18 cellular contexts compared by ENCODE assay signal in the genomic region with DNA sequence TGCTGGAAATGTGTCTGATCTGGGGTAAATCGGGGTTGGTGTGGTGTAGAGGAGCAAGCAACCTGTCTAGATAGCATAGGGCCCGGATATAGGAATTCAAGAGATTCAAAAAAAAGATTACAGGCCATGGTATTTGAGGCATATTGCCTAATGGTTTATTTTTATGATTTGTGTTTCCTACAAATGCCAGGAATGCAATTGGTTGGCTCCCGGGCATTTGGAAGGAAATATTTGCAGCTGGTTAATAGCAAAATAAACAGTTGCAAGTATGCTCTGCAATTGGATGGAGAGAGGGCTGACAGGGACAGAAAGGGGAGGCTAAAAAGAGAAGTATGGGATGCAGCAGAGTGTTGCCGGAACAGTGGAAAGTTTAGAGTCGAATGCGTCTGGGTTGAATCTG.
DNase-seq lines count a peak whose midpoint lies in the region; ATAC-seq, FAIRE-seq and TF ChIP-seq lines count a peak whose summit lies in the region.
"Had no signal": no experiment of that assay in that cellular context is flagged by ENCODE, and none has a peak within 500 bp of the region (broad histone marks: within the 10 kb centered on the region; RNA-seq: fewer than 3 reads in every experiment).

No MANE protein-coding gene starts in this region.

- WGBS in tibial nerve, 2 donors: 68 to 77% methylated on average over 6 of the region's 6 CpGs

- no peak for TF ChIP-seq EP300 in tibial nerve (IDR thresholded peaks at IDR 0.05)

- no peak for ATAC-seq in gastrocnemius medialis
- no peak for ATAC-seq in GM21529 (IDR thresholded peaks at IDR 0.05; ENCODE audit: unreplicated experiment)
- ATAC-seq: HepG2, left ventricle myocardium superior had no signal

- H3K9me1 ChIP-seq in endothelial cell of umbilical vein (replicated peaks; ENCODE audit: control insufficient read depth, extremely low read depth, insufficient read depth, low read length): no peaks in the 10 kb centered on the region

- H3K79me2 ChIP-seq in endothelial cell of umbilical vein (ENCODE audit: control insufficient read depth, insufficient read depth, low read length) (no peaks in the 10 kb centered on the region), osteoblast (ENCODE audit: insufficient read depth, low read length) (no peaks in the 10 kb centered on the region)

- H3K27ac ChIP-seq in endothelial cell of umbilical vein (ENCODE audit: insufficient read depth, low read depth, low read length): no peak overlapping the region
- H3K27ac ChIP-seq in osteoblast (ENCODE audit: low read depth, low read length): no peak overlapping the region
- H3K27ac ChIP-seq in gastrocnemius medialis: no peak overlapping the region
- no peak overlapping the region for H3K27ac ChIP-seq in tibial nerve
- H3K27ac ChIP-seq: C4-2B had no signal

- H3K4me3 ChIP-seq in endothelial cell of umbilical vein (replicated peaks in 1 of 3; ENCODE audit: insufficient read depth in 1 of 3, low read depth in 1 of 3, low read length in 3 of 3) (no peak overlapping the region), osteoblast (ENCODE audit: insufficient read depth, low read length) (no peak overlapping the region), gastrocnemius medialis (no peak overlapping the region), tibial nerve (no peak overlapping the region)

- in situ Hi-C loops in gastrocnemius medialis (cut with MboI; ENCODE audit: low sequenced_read_pairs in 4 of 4): no loop called here

- TF ChIP-seq POLR2A in endothelial cell of umbilical vein (IDR thresholded peaks at IDR 0.05; ENCODE audit: low read depth, low read length) (no peak), gastrocnemius medialis (IDR thresholded peaks at IDR 0.05) (no peak), tibial nerve (IDR thresholded peaks at IDR 0.05) (no peak)

- H3K4me2 ChIP-seq in endothelial cell of umbilical vein (ENCODE audit: insufficient read depth, low read length) (no peak overlapping the region), osteoblast (ENCODE audit: insufficient read depth, low read length) (no peak overlapping the region)

- H3K9me3 ChIP-seq in endothelial cell of umbilical vein (replicated peaks; ENCODE audit: control insufficient read depth, insufficient read depth, low read length) (no peaks in the 10 kb centered on the region), osteoblast (ENCODE audit: low read depth, low read length) (no peaks in the 10 kb centered on the region), gastrocnemius medialis (no peaks in the 10 kb centered on the region), tibial nerve (no peaks in the 10 kb centered on the region)

- intact Hi-C loops in endothelial cell of umbilical vein (cut with micrococcal nuclease) (no loop called here), gastrocnemius medialis (cut with DNase I; ENCODE audit: low total_unique reads) (no loop called here)

- H4K20me1 ChIP-seq in endothelial cell of umbilical vein (replicated peaks; ENCODE audit: control insufficient read depth, extremely low read depth, insufficient read depth, low read length) (no peaks in the 10 kb centered on the region), osteoblast (ENCODE audit: insufficient read depth, low read length) (no peaks in the 10 kb centered on the region)

- no TSS peak for BruUV-seq in endothelial cell of umbilical vein (replicated peaks; lab: Mats Ljungman, UMichigan)

- FAIRE-seq in endothelial cell of umbilical vein (lab: Jason Lieb, UNC): no peak
- FAIRE-seq: GM18507, HepG2, small intestine had no signal

- no peak overlapping the region for H3K9ac ChIP-seq in endothelial cell of umbilical vein (replicated peaks; ENCODE audit: extremely low read depth, insufficient read depth, low read length)

- peak; percentile 57 for DNase-seq in AG20443 (ENCODE audit: low spot score)
- peak; percentile 55 for DNase-seq in LHCN-M2 (ENCODE audit: low read depth)
- DNase-seq in endothelial cell of umbilical vein (ENCODE audit: low read depth, low spot score): peak; percentile 30
- DNase-seq in osteoblast (ENCODE audit: insufficient read length, low spot score, missing footprints): peak; percentile 8
- no peak for DNase-seq in gastrocnemius medialis
- DNase-seq in NCI-H526 (lab: John Stamatoyannopoulos, UW): no peak
- no peak for DNase-seq in tibial nerve (ENCODE audit: low spot score in 2 of 2)
- DNase-seq: amygdala, DMS153, left ventricle myocardium superior, naive B cell, NCI-H1930, small intestine, T1000 had no signal

- H2AFZ ChIP-seq in endothelial cell of umbilical vein (ENCODE audit: low read depth, low read length): no peak overlapping the region
- H2AFZ ChIP-seq in osteoblast (ENCODE audit: low read length): no peak overlapping the region

- H3K4me1 ChIP-seq in endothelial cell of umbilical vein (ENCODE audit: control insufficient read depth, extremely low read depth, insufficient read depth, low read length) (peaks cover 10% of the 10 kb centered on the region), osteoblast (ENCODE audit: insufficient read depth, low read length) (peaks cover 9% of the 10 kb centered on the region), gastrocnemius medialis (peaks cover 9 to 13% of the 10 kb centered on the region in 2 donors), tibial nerve (peaks cover 0 to 3% (median 0%) of the 10 kb centered on the region in 4 donors)

- H3K36me3 ChIP-seq in endothelial cell of umbilical vein (ENCODE audit: control insufficient read depth in 2 of 2, extremely low read depth in 1 of 2, insufficient read depth in 2 of 2, low read length in 2 of 2) (no peaks in the 10 kb centered on the region), osteoblast (ENCODE audit: insufficient read depth, low read length) (no peaks in the 10 kb centered on the region), gastrocnemius medialis (no peaks in the 10 kb centered on the region), tibial nerve (no peaks in the 10 kb centered on the region)

- dilution Hi-C loops in endothelial cell of umbilical vein (cut with MboI; ENCODE audit: extremely low pct_ligation_motif_present, low sequenced_read_pairs): no loop called here

- CTCF ChIA-PET in endothelial cell of umbilical vein (lab: Charles Lee): interaction anchor here (0.9 to 1.7 kb wide), 2 partner anchors 10 to 61 kb away, joined by 3 to 5 read pairs; no protein-coding TSS in a partner anchor

- TF ChIP-seq CTCF in endothelial cell of umbilical vein (IDR thresholded peaks at IDR 0.05; ENCODE audit: extremely low read depth in 1 of 2, insufficient read depth in 1 of 2, low read depth in 1 of 2, low read length in 2 of 2): no peak
- TF ChIP-seq CTCF in osteoblast (IDR thresholded peaks at IDR 0.05; ENCODE audit: extremely low read depth, low read depth, low read length): no peak
- no peak for TF ChIP-seq CTCF in gastrocnemius medialis (IDR thresholded peaks at IDR 0.05 in 4 of 5, conservative IDR thresholded peaks at IDR 0.05 in 1 of 5)
- TF ChIP-seq CTCF in tibial nerve (IDR thresholded peaks at IDR 0.05): no peak

- H3K27me3 ChIP-seq in endothelial cell of umbilical vein (ENCODE audit: control insufficient read depth in 2 of 2, insufficient read depth in 2 of 2, low read length in 2 of 2) (no peaks in the 10 kb centered on the region), osteoblast (ENCODE audit: insufficient read depth, low read length) (no peaks in the 10 kb centered on the region), gastrocnemius medialis (no peaks in the 10 kb centered on the region), tibial nerve (no peaks in the 10 kb centered on the region)

- POLR2A ChIA-PET in endothelial cell of umbilical vein (lab: Charles Lee): no interaction called here

TF ChIP-seq in endothelial cell of umbilical vein, 7 proteins besides CTCF, POLR2A, EP300 and RAD21:
- TF ChIP-seq EZH2 (IDR thresholded peaks at IDR 0.05; ENCODE audit: borderline replicate concordance, low read depth, low read length, severe bottlenecking) (no peak), MYC (IDR thresholded peaks at IDR 0.05; ENCODE audit: low read depth, low read length) (no peak), POLR2AphosphoS5 (IDR thresholded peaks at IDR 0.05; ENCODE audit: insufficient read depth, low read depth, low read length) (no peak)
TF ChIP-seq in endothelial cell of umbilical vein: peak in this region for 0.

Comparison
In these comparisons a context has a peak if more than half of its experiments do, and no peak if none do; other contexts are left out.
1. DNase-seq: peak in AG20443 (single experiment), LHCN-M2 (single experiment), endothelial cell of umbilical vein (single experiment) and osteoblast (single experiment); none in gastrocnemius medialis (0 of 2), NCI-H526 (0 of 2) and tibial nerve (0 of 2).